10 cellular contexts compared by ENCODE assay signal in genomic region chr2:127910415-127910814, GRCh38.
"Had no signal": no experiment of that assay in that cellular context is flagged by ENCODE, and none has a peak within 500 bp of the region (broad histone marks: within the 10 kb centered on the region; RNA-seq: fewer than 3 reads in every experiment).

No MANE protein-coding gene starts in this region.

- DNase-seq: GOT3, H7, H9, HCEC 1CT, HFFc6 had no signal

- ATAC-seq: GM23338, HCT116 had no signal

- H3K4me1 ChIP-seq: HAP-1 had no signal

- H3K9me3 Mint-ChIP-seq: GM23338, H9, HFFc6 had no signal

- H3K4me2 ChIP-seq: GM23338 had no signal

- H2AFZ ChIP-seq: GM23338 had no signal

- FAIRE-seq: H1, H54 had no signal

- H3K27ac Mint-ChIP-seq: GM23338, HFFc6 had no signal

- H3K4me3 ChIP-seq: GM23338, HAP-1 had no signal

- H3K4me3 Mint-ChIP-seq: GM23338, H9, HFFc6 had no signal

- H3K9me3 ChIP-seq: HAP-1 had no signal

- H3K36me3 ChIP-seq: HAP-1 had no signal
